Comparison of ENCODE assay signal across 14 cellular contexts in the genomic region with DNA sequence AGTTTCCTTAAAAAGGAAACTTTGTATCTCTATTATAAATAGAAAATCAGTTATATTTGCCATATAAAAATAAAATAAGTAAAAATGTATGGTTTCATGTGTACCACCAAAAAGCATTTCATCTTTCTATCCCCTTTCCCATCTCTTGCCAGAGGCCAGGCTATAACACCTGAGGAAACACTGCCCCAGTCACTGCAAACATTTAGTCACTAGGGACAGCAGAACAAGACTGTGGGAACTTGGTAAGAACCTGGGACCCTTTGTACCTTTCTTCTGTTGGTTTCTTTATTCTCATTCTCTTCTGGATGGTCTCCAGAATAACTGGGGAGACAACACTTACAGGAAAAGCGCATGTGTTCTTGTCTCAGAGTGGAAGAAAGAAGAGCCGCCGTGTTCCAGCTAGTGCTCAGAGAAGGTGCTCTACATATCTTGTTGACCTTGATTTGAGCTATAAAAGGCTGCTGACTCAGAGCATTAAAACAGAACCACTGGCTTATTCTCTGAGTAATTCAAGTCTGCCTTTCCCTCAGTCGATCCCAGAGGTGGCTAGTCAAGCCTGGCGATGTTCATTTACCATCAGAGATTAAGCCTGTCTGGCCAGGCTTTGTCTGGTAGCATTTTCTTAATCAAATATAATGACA.
A peak's percentile ranks its signal among the peaks of the same experiment; 100 is the strongest.
DNase-seq lines count a peak whose midpoint lies in the region; ATAC-seq and TF ChIP-seq lines count a peak whose summit lies in the region.
"Had no signal": no experiment of that assay in that cellular context is flagged by ENCODE, and none has a peak within 500 bp of the region (broad histone marks: within the 10 kb centered on the region; RNA-seq: fewer than 3 reads in every experiment).

No MANE protein-coding gene starts in this region.

- H3K36me3 ChIP-seq in BE2C = no peaks in the 10 kb centered on the region
- no peaks in the 10 kb centered on the region for H3K36me3 ChIP-seq in psoas muscle (ENCODE audit: insufficient read depth in 1 of 2, low read depth in 1 of 2)

- no peak for TF ChIP-seq CTCF in BE2C (IDR thresholded peaks at IDR 0.05; ENCODE audit: low read depth, low read length)
- no peak for TF ChIP-seq CTCF in fibroblast of villous mesenchyme (IDR thresholded peaks at IDR 0.05; ENCODE audit: insufficient read depth, low read depth, low read length)
- TF ChIP-seq CTCF in psoas muscle (IDR thresholded peaks at IDR 0.05) = no peak

- peak; percentile 94 to 98 (median 96) for ATAC-seq in psoas muscle
- ATAC-seq in GM18511 (IDR thresholded peaks at IDR 0.05; ENCODE audit: unreplicated experiment) = no peak
- ATAC-seq in activated CD4-positive, CD25-positive, alpha-beta regulatory T cell treated with anti-CD3 and anti-CD28 coated beads, Interleukin-2, amount 50 U/mL, for 24 hours = no peak
- ATAC-seq: CD8-positive, alpha-beta T cell had no signal

- H3K27me3 ChIP-seq in BE2C (no peaks in the 10 kb centered on the region), psoas muscle (ENCODE audit: insufficient read depth in 3 of 3, low read length in 2 of 3) (no peaks in the 10 kb centered on the region)

- intact Hi-C loops in psoas muscle (cut with DNase I) = loop anchor here (5.0 to 10.0 kb wide), 2 partner anchors 112 to 360 kb away; a partner anchor contains a TSS

- H3K9me3 ChIP-seq in BE2C = no peaks in the 10 kb centered on the region
- H3K9me3 ChIP-seq in psoas muscle = no peaks in the 10 kb centered on the region

- H3K4me1 ChIP-seq in BE2C (peaks cover 33% of the 10 kb centered on the region), psoas muscle (peaks cover 66% of the 10 kb centered on the region)

- peak overlapping the region; percentile 88 for H3K27ac ChIP-seq in psoas muscle
- H3K27ac ChIP-seq: PC-9 had no signal

- peak overlapping the region; percentile 42 for H3K4me3 ChIP-seq in BE2C (ENCODE audit: low read depth, low read length)
- no peak overlapping the region for H3K4me3 ChIP-seq in fibroblast of villous mesenchyme (ENCODE audit: low read depth, low read length)
- H3K4me3 ChIP-seq in psoas muscle = peak overlapping the region; percentile 52
- H3K4me3 ChIP-seq: PC-9 had no signal

- 18 to 37% (median 30%) methylated on average over 5 of the region's 5 CpGs for WGBS in psoas muscle, 3 donors

- DNase-seq in BE2C (peak; percentile 68), SK-N-DZ (ENCODE audit: low spot score) (peak; percentile 100), fibroblast of villous mesenchyme (ENCODE audit: low read depth) (peak; percentile 81), psoas muscle (peak; percentile 19 to 58)
- DNase-seq in activated T-cell treated with anti-CD3 and anti-CD28 coated beads, Interleukin-2, amount 50 U/mL, for 48 hours = no peak
- DNase-seq in stimulated activated CD4-positive, alpha-beta T cell treated with anti-CD3 and anti-CD28 coated beads, Interleukin-2, amount 100 ng/mL, for 48 hours = no peak
- DNase-seq: activated CD4-positive, alpha-beta T cell treated with anti-CD3 and anti-CD28 coated beads, Interleukin-2, amount 10 ng/mL, durations not matched to agents 24 days and 14 days; CD8-positive, alpha-beta T cell; cortex of kidney; Karpas-422; PC-9; stimulated activated CD4-positive, alpha-beta T cell treated with anti-CD3 and anti-CD28 coated beads, Interleukin-4, amount 100 ng/mL, for 24 hours had no signal

Comparison
In these comparisons a context has a peak if more than half of its experiments do, and no peak if none do; other contexts are left out.
1. DNase-seq: peak in BE2C (single experiment), SK-N-DZ (single experiment), fibroblast of villous mesenchyme (single experiment) and psoas muscle (2 of 2); none in activated T-cell treated with anti-CD3 and anti-CD28 coated beads, Interleukin-2, amount 50 U/mL, for 48 hours (0 of 2) and stimulated activated CD4-positive, alpha-beta T cell treated with anti-CD3 and anti-CD28 coated beads, Interleukin-2, amount 100 ng/mL, for 48 hours (0 of 2).
2. ATAC-seq: peak in psoas muscle (4 of 4); none in GM18511 (single experiment) and activated CD4-positive, CD25-positive, alpha-beta regulatory T cell treated with anti-CD3 and anti-CD28 coated beads, Interleukin-2, amount 50 U/mL, for 24 hours (0 of 2).